25 cellular contexts compared by ENCODE assay signal in genomic region chr10:35913628-35914027, GRCh38.
DNase-seq lines count a peak whose midpoint lies in the region; FAIRE-seq and TF ChIP-seq lines count a peak whose summit lies in the region.
"Had no signal": no experiment of that assay in that cellular context is flagged by ENCODE, and none has a peak within 500 bp of the region (broad histone marks: within the 10 kb centered on the region; RNA-seq: fewer than 3 reads in every experiment).

No MANE protein-coding gene starts in this region.

- H3K79me1 ChIP-seq in mesendoderm (ENCODE audit: low read length): no peaks in the 10 kb centered on the region

- no peak overlapping the region for H3K9ac ChIP-seq in mesendoderm (ENCODE audit: low read length)

- DNase-seq in EH (ENCODE audit: low read depth) (peak; percentile 79), RWPE1 (ENCODE audit: low spot score) (peak; percentile 69), epithelial cell of proximal tubule (ENCODE audit: low read depth) (peak; percentile 52), mesendoderm (peak; percentile 64), GM12891 (ENCODE audit: insufficient read length, low spot score) (no peak), frontal cortex (ENCODE audit: low spot score in 2 of 2) (no peak), tibial nerve (ENCODE audit: low spot score in 2 of 2) (no peak), NCI-H187 treated with DMSO at 0.1 percent for 48 hours (lab: John Stamatoyannopoulos, UW) (no peak)
- DNase-seq: activated CD4-positive, alpha-beta T cell treated with anti-CD3 and anti-CD28 coated beads, Interleukin-2, amount 10 ng/mL, durations not matched to agents 24 days and 14 days; activated CD8-positive, alpha-beta memory T cell treated with anti-CD3 and anti-CD28 coated beads, Interleukin-2, amount 50 U/mL, for 48 hours; activated gamma-delta T cell treated with Interleukin-2 at 50 U/mL for 16 hours; AML-193; colonic mucosa; COR-L47; left ventricle myocardium superior; MV-4-11; NCI-H2107; NCI-H526 treated with DMSO at 0.1 percent for 48 hours; occipital lobe; OCI-M1; stimulated activated CD4-positive, alpha-beta T cell treated with anti-CD3 and anti-CD28 coated beads, Interleukin-2, amount 100 ng/mL, for 48 hours; uterus had no signal

- FAIRE-seq in GM12891 (lab: Jason Lieb, UNC) (no peak), frontal cortex (lab: Jason Lieb, UNC) (no peak)
- FAIRE-seq: G401.6, GM12878 had no signal

- POLR2A ChIA-PET in RWPE1 (lab: Yijun Ruan, JAX; ENCODE audit: low non-redundant PET): no interaction called here

- TF ChIP-seq EP300 in tibial nerve (IDR thresholded peaks at IDR 0.05): no peak

- H3K36me3 ChIP-seq in mesendoderm (ENCODE audit: control insufficient read depth, insufficient read depth, low read length) (no peaks in the 10 kb centered on the region), tibial nerve (no peaks in the 10 kb centered on the region)
- H3K36me3 ChIP-seq: colonic mucosa, uterus had no signal

- H3K4ac ChIP-seq in mesendoderm (ENCODE audit: low read depth, low read length): no peak overlapping the region

- WGBS in mesendoderm (ENCODE audit: extremely low coverage, insufficient coverage, low lambda C conversion rate): no CpG with 5 or more reads among the region's 1 CpG
- WGBS in tibial nerve, 2 donors: 93 to 96% methylated on average over 1 of the region's 1 CpG

- H3K18ac ChIP-seq in mesendoderm (ENCODE audit: low read length): no peak overlapping the region

- no peak overlapping the region for H2AK5ac ChIP-seq in mesendoderm (ENCODE audit: low read length)

- CTCF ChIA-PET in RWPE1 (lab: Yijun Ruan, JAX): no interaction called here

- H3K27me3 ChIP-seq in mesendoderm (ENCODE audit: insufficient read depth, low read length, poor library complexity) (no peaks in the 10 kb centered on the region), tibial nerve (no peaks in the 10 kb centered on the region)
- H3K27me3 ChIP-seq: colonic mucosa, uterus had no signal

- no peak overlapping the region for H2BK15ac ChIP-seq in mesendoderm (replicated peaks; ENCODE audit: low read depth)

- no peak overlapping the region for H3K56ac ChIP-seq in mesendoderm (ENCODE audit: low read length)

- H3K4me1 ChIP-seq in mesendoderm (ENCODE audit: control insufficient read depth, low read depth, low read length): peaks cover 14% of the 10 kb centered on the region
- H3K4me1 ChIP-seq in tibial nerve: peaks cover 0 to 15% (median 0%) of the 10 kb centered on the region in 4 donors
- H3K4me1 ChIP-seq: colonic mucosa, uterus had no signal

- TF ChIP-seq CTCF in RWPE1 (conservative IDR thresholded peaks at IDR 0.05; ENCODE audit: low read depth) (no peak), epithelial cell of proximal tubule (conservative IDR thresholded peaks at IDR 0.05; ENCODE audit: low read depth, low read length) (no peak), tibial nerve (IDR thresholded peaks at IDR 0.05) (no peak)

- H2BK120ac ChIP-seq in mesendoderm (ENCODE audit: low read depth, low read length): no peak overlapping the region

- H3K4me3 ChIP-seq in epithelial cell of proximal tubule (ENCODE audit: low read depth, low read length) (no peak overlapping the region), mesendoderm (ENCODE audit: low read length) (no peak overlapping the region), tibial nerve (no peak overlapping the region)
- H3K4me3 ChIP-seq: colonic mucosa, GM12878, SK-N-MC, uterus had no signal

- H3K27ac ChIP-seq in RWPE1 (no peak overlapping the region), mesendoderm (ENCODE audit: low read depth, low read length) (no peak overlapping the region), tibial nerve (no peak overlapping the region)
- H3K27ac ChIP-seq: colonic mucosa, SK-N-MC, uterus had no signal

- H3K79me2 ChIP-seq in mesendoderm (ENCODE audit: control insufficient read depth, insufficient read depth, low read length): no peaks in the 10 kb centered on the region

- H4K8ac ChIP-seq in mesendoderm (ENCODE audit: low read depth, low read length): no peak overlapping the region

- TF ChIP-seq POLR2A in GM12891 (IDR thresholded peaks at IDR 0.05; ENCODE audit: low read depth, low read length) (no peak), tibial nerve (IDR thresholded peaks at IDR 0.05) (no peak)

- no peak overlapping the region for H4K5ac ChIP-seq in mesendoderm (ENCODE audit: low read length)

- H3K4me2 ChIP-seq in mesendoderm (ENCODE audit: low read length): no peak overlapping the region

- no peak overlapping the region for H3K23ac ChIP-seq in mesendoderm (ENCODE audit: low read length)

- no peaks in the 10 kb centered on the region for H3K9me3 ChIP-seq in tibial nerve
- H3K9me3 ChIP-seq: colonic mucosa, uterus had no signal

- H2BK5ac ChIP-seq in mesendoderm (ENCODE audit: low read length): no peak overlapping the region

TF ChIP-seq in GM12891, 5 proteins besides CTCF, POLR2A, EP300 and RAD21:
- no peak for TF ChIP-seq PAX5 (IDR thresholded peaks at IDR 0.05; ENCODE audit: insufficient read depth, low read length, severe bottlenecking)
- no peak for TF ChIP-seq POU2F2 (IDR thresholded peaks at IDR 0.05; ENCODE audit: low read depth, low read length)
- TF ChIP-seq POLR2AphosphoS5 (IDR thresholded peaks at IDR 0.05; ENCODE audit: low read depth, low read length): no peak
- no peak for TF ChIP-seq TAF1 (IDR thresholded peaks at IDR 0.05; ENCODE audit: low read depth, low read length)
- TF ChIP-seq SPI1 (IDR thresholded peaks at IDR 0.05; ENCODE audit: low read depth, low read length): no peak

Comparison
In these comparisons a context has a peak if more than half of its experiments do, and no peak if none do; other contexts are left out.
1. DNase-seq: peak in EH (single experiment), RWPE1 (single experiment), epithelial cell of proximal tubule (single experiment) and mesendoderm (single experiment); none in GM12891 (single experiment), frontal cortex (0 of 2), tibial nerve (0 of 2) and NCI-H187 treated with DMSO at 0.1 percent for 48 hours (single experiment).